27 cellular contexts compared by ENCODE assay signal in genomic region chr5:79273341-79273740, GRCh38.
"Had no signal": no experiment of that assay in that cellular context is flagged by ENCODE, and none has a peak within 500 bp of the region (broad histone marks: within the 10 kb centered on the region; RNA-seq: fewer than 3 reads in every experiment).

No MANE protein-coding gene starts in this region.

- H3K27ac ChIP-seq: stomach, suprapubic skin, testis, thoracic aorta, thyroid gland, tibial artery, tibial nerve, transverse colon, upper lobe of left lung, upper lobe of right lung, uterus, vagina had no signal

- DNase-seq: stimulated activated CD4-positive, alpha-beta T cell treated with anti-CD3 and anti-CD28 coated beads, Interleukin-2, amount 100 ng/mL, for 48 hours; stimulated activated CD4-positive, alpha-beta T cell treated with anti-CD3 and anti-CD28 coated beads, Interleukin-4, amount 100 ng/mL, for 1 hour; stimulated activated CD4-positive, alpha-beta T cell treated with anti-CD3 and anti-CD28 coated beads, Interleukin-4, amount 100 ng/mL, for 24 hours; stimulated activated CD4-positive, alpha-beta T cell treated with anti-CD3 and anti-CD28 coated beads, Interleukin-4, amount 100 ng/mL, for 4 hours; stimulated activated CD8-positive, alpha-beta memory T cell treated with anti-CD3 and anti-CD28 coated beads, Interleukin-4, amount 100 ng/mL, for 48 hours; stimulated activated naive B cell treated with anti-CD40 and anti-IgM and Interleukin-4, amounts not matched to agents 10 μg/mL and 1 μg/mL and 100 μg/mL, for 72 hours; stimulated activated naive CD4-positive, alpha-beta T cell; stimulated activated naive CD8-positive, alpha-beta T cell treated with anti-CD3 and anti-CD28 coated beads, Interleukin-15, amount 100 ng/mL, for 72 hours; stimulated activated naive CD8-positive, alpha-beta T cell treated with anti-CD3 and anti-CD28 coated beads, Interleukin-15, Interleukin-2, amounts not matched to agents 100 U/mL and 50 U/mL, for 24 hours; stomach; substantia nigra; testis; thyroid gland; tibial artery; transverse colon; trophoblast cell; upper lobe of left lung; upper lobe of right lung; uterus had no signal

- H3K27ac Mint-ChIP-seq: stimulated activated effector memory CD8-positive, alpha-beta T cell treated with anti-CD3 and anti-CD28 coated beads, Interleukin-12 subunit alpha, Interleukin-12 subunit beta, amount 100 ng/mL, for 72 hours; stimulated activated memory B cell treated with anti-CD40 and anti-IgM and Interleukin-4, amounts not matched to agents 10 μg/mL and 1 μg/mL and 100 μg/mL, for 72 hours; stimulated activated naive B cell treated with anti-CD40 and anti-IgM and Interleukin-4, amounts not matched to agents 10 μg/mL and 1 μg/mL and 100 μg/mL, for 72 hours; stimulated activated naive CD8-positive, alpha-beta T cell treated with anti-CD3 and anti-CD28 coated beads, Interleukin-15, Interleukin-2, amounts not matched to agents 100 ng/mL and 50 ng/mL, for 24 hours; type B pancreatic cell had no signal

- H3K4me3 ChIP-seq: stomach, suprapubic skin, testis, thoracic aorta, thyroid gland, tibial artery, tibial nerve, transverse colon, upper lobe of left lung, upper lobe of right lung, uterus, vagina had no signal

- H3K9me3 ChIP-seq: stomach, suprapubic skin, testis, thoracic aorta, thyroid gland, tibial artery, transverse colon, upper lobe of left lung, upper lobe of right lung, uterus, vagina had no signal

- H3K27me3 Mint-ChIP-seq: stimulated activated memory B cell treated with anti-CD40 and anti-IgM and Interleukin-4, amounts not matched to agents 10 μg/mL and 1 μg/mL and 100 μg/mL, for 72 hours; stimulated activated naive B cell treated with anti-CD40 and anti-IgM and Interleukin-4, amounts not matched to agents 10 μg/mL and 1 μg/mL and 100 μg/mL, for 72 hours; stimulated activated naive CD8-positive, alpha-beta T cell treated with anti-CD3 and anti-CD28 coated beads, Interleukin-15, amount 100 ng/mL, for 72 hours; stimulated activated naive CD8-positive, alpha-beta T cell treated with anti-CD3 and anti-CD28 coated beads, Interleukin-15, Interleukin-2, amounts not matched to agents 100 ng/mL and 50 ng/mL, for 24 hours; type B pancreatic cell had no signal

- H3K36me3 ChIP-seq: suprapubic skin, thoracic aorta, thyroid gland, tibial artery, transverse colon, upper lobe of left lung, upper lobe of right lung, uterus, vagina had no signal

- H3K4me1 ChIP-seq: suprapubic skin, testis, tibial artery, transverse colon, upper lobe of right lung, uterus, vagina had no signal

- ATAC-seq: stimulated activated effector memory CD8-positive, alpha-beta T cell treated with anti-CD3 and anti-CD28 coated beads, Interleukin-12 subunit alpha, Interleukin-12 subunit beta, amount 100 ng/mL, for 72 hours; stimulated activated memory B cell treated with anti-CD40 and anti-IgM and Interleukin-4, amounts not matched to agents 10 μg/mL and 1 μg/mL and 100 μg/mL, for 72 hours; stimulated activated naive B cell treated with anti-CD40 and anti-IgM and Interleukin-4, amounts not matched to agents 10 μg/mL and 1 μg/mL and 100 μg/mL, for 72 hours; stimulated activated naive CD8-positive, alpha-beta T cell treated with anti-CD3 and anti-CD28 coated beads, Interleukin-15, amount 100 ng/mL, for 72 hours; stimulated activated naive CD8-positive, alpha-beta T cell treated with anti-CD3 and anti-CD28 coated beads, Interleukin-15, Interleukin-2, amounts not matched to agents 100 U/mL and 50 U/mL, for 24 hours; upper lobe of right lung had no signal

- H3K4me3 Mint-ChIP-seq: stimulated activated effector memory CD8-positive, alpha-beta T cell treated with anti-CD3 and anti-CD28 coated beads, Interleukin-12 subunit alpha, Interleukin-12 subunit beta, amount 100 ng/mL, for 72 hours; stimulated activated memory B cell treated with anti-CD40 and anti-IgM and Interleukin-4, amounts not matched to agents 10 μg/mL and 1 μg/mL and 100 μg/mL, for 72 hours; stimulated activated naive B cell treated with anti-CD40 and anti-IgM and Interleukin-4, amounts not matched to agents 10 μg/mL and 1 μg/mL and 100 μg/mL, for 72 hours; stimulated activated naive CD8-positive, alpha-beta T cell treated with anti-CD3 and anti-CD28 coated beads, Interleukin-15, amount 100 ng/mL, for 72 hours; stimulated activated naive CD8-positive, alpha-beta T cell treated with anti-CD3 and anti-CD28 coated beads, Interleukin-15, Interleukin-2, amounts not matched to agents 100 ng/mL and 50 ng/mL, for 24 hours; type B pancreatic cell had no signal

- H3K9me3 Mint-ChIP-seq: stimulated activated effector memory CD8-positive, alpha-beta T cell treated with anti-CD3 and anti-CD28 coated beads, Interleukin-12 subunit alpha, Interleukin-12 subunit beta, amount 100 ng/mL, for 72 hours had no signal
